Comparison of ENCODE assay signal across 1 cellular context in genomic region chr6:6684365-6684833, GRCh38.
A peak's percentile ranks its signal among the peaks of the same experiment; 100 is the strongest.
TF ChIP-seq lines count a peak whose summit lies in the region.

No MANE protein-coding gene starts in this region.

TF ChIP-seq in K562, 482 proteins besides CTCF, POLR2A, EP300 and RAD21 (continued from another document and continues in another):
- TF ChIP-seq HDAC3 (IDR thresholded peaks at IDR 0.05; ENCODE audit: borderline replicate concordance, partially characterized antibody): peak; percentile 70
- TF ChIP-seq ATF1 (CRISPR knock-in tag; IDR thresholded peaks at IDR 0.05): no peak
- TF ChIP-seq ATF1 (tag; IDR thresholded peaks at IDR 0.05): peak; percentile 86
- peak; percentile 41; the same call in 1 of the 2 replicates for TF ChIP-seq ETV5 (CRISPR knock-in tag; IDR thresholded peaks at IDR 0.05; ENCODE audit: low read depth)
- TF ChIP-seq HNRNPK (IDR thresholded peaks at IDR 0.05; ENCODE audit: low read depth, low read length, poor library complexity, severe bottlenecking): no peak
- peak; percentile 25; the same call in 1 of the 2 replicates for TF ChIP-seq ZFP91 (CRISPR knock-in tag; IDR thresholded peaks at IDR 0.05)
- peak; percentile 83 for TF ChIP-seq MGA (IDR thresholded peaks at IDR 0.05)
- peak; percentile 88 for TF ChIP-seq NCOR1 (IDR thresholded peaks at IDR 0.05)
- TF ChIP-seq ZEB2 (IDR thresholded peaks at IDR 0.05): peak; percentile 67; the same call in 1 of the 2 replicates
- TF ChIP-seq CSDE1 (IDR thresholded peaks at IDR 0.05): no peak
- no peak for TF ChIP-seq ZNF232 (CRISPR knock-in tag; IDR thresholded peaks at IDR 0.05)
- peak; percentile 79 for TF ChIP-seq TFAP4 (CRISPR knock-in tag; IDR thresholded peaks at IDR 0.05; ENCODE audit: borderline replicate concordance)
- no peak for TF ChIP-seq ZBTB34 (CRISPR knock-in tag; IDR thresholded peaks at IDR 0.05)
- TF ChIP-seq CREB3L1 (IDR thresholded peaks at IDR 0.05; ENCODE audit: borderline replicate concordance, low read depth): no peak; the same call in 1 of the 2 replicates
- no peak for TF ChIP-seq SRSF9 (IDR thresholded peaks at IDR 0.05; ENCODE audit: borderline replicate concordance, low read depth, low read length)
- TF ChIP-seq ZNF134 (CRISPR knock-in tag; conservative IDR thresholded peaks at IDR 0.05): no peak
- TF ChIP-seq ZNF174 (CRISPR knock-in tag; IDR thresholded peaks at IDR 0.05): no peak
- TF ChIP-seq FOS (IDR thresholded peaks at IDR 0.05; ENCODE audit: extremely low read depth, insufficient read length): no peak
- no peak for TF ChIP-seq ATF4 (CRISPR knock-in tag; IDR thresholded peaks at IDR 0.05)
- no peak for TF ChIP-seq ZC3H4 (CRISPR knock-in tag; IDR thresholded peaks at IDR 0.05; ENCODE audit: borderline replicate concordance)
- TF ChIP-seq RFX5 (IDR thresholded peaks at IDR 0.05; ENCODE audit: low read depth, low read length): no peak
- peak in 1 of 2 experiments; percentile 55; a peak in 1 of 4 replicates for TF ChIP-seq TEAD1 (CRISPR knock-in tag; IDR thresholded peaks at IDR 0.05)
- TF ChIP-seq RCOR1 (IDR thresholded peaks at IDR 0.05; ENCODE audit: borderline replicate concordance in 1 of 2, low read depth in 2 of 2, low read length in 2 of 2): peak in 1 of 2 experiments; percentile 87; a peak in 3 of 4 replicates
- peak; percentile 59; the same call in 1 of the 2 replicates for TF ChIP-seq ZBTB7A (IDR thresholded peaks at IDR 0.05; ENCODE audit: borderline replicate concordance, control insufficient read depth, low read depth, low read length)
- TF ChIP-seq MIER1 (IDR thresholded peaks at IDR 0.05; ENCODE audit: low read depth): 0 out of 2 replicates have a peak, but pooled peaks have one; percentile 33
- peak; percentile 30; the same call in 1 of the 2 replicates for TF ChIP-seq ELF1 (tag; IDR thresholded peaks at IDR 0.05)
- no peak for TF ChIP-seq NR4A1 (CRISPR knock-in tag; IDR thresholded peaks at IDR 0.05)
- TF ChIP-seq NR4A1 (tag; IDR thresholded peaks at IDR 0.05): no peak
- no peak for TF ChIP-seq CAMTA2 (CRISPR knock-in tag; conservative IDR thresholded peaks at IDR 0.05)
- TF ChIP-seq YY1 (IDR thresholded peaks at IDR 0.05; ENCODE audit: borderline replicate concordance in 1 of 3, control insufficient read depth in 1 of 3, extremely low read depth in 1 of 3, insufficient read depth in 3 of 3, insufficient read length in 1 of 3, insufficient replicate concordance in 2 of 3, low read depth in 1 of 3, low read length in 2 of 3): no peak
- TF ChIP-seq ZNF76 (CRISPR knock-in tag; IDR thresholded peaks at IDR 0.05; ENCODE audit: borderline replicate concordance): no peak
- no peak for TF ChIP-seq ZNF785 (CRISPR knock-in tag; IDR thresholded peaks at IDR 0.05)
- peak; percentile 98 for TF ChIP-seq KAT7 (CRISPR knock-in tag; IDR thresholded peaks at IDR 0.05; ENCODE audit: borderline replicate concordance)
- no peak for TF ChIP-seq PPARD (CRISPR knock-in tag; IDR thresholded peaks at IDR 0.05)
- no peak for TF ChIP-seq KDM4B (IDR thresholded peaks at IDR 0.05; ENCODE audit: borderline replicate concordance in 2 of 2, low read depth in 1 of 2)
- no peak for TF ChIP-seq HMG20A (CRISPR knock-in tag; conservative IDR thresholded peaks at IDR 0.05)
- peak; percentile 86 for TF ChIP-seq ZBTB2 (IDR thresholded peaks at IDR 0.05)
- no peak for TF ChIP-seq CTCFL (IDR thresholded peaks at IDR 0.05; ENCODE audit: borderline replicate concordance, insufficient read depth, low read depth, low read length, poor library complexity, severe bottlenecking)
